In genomic region chr17:50219939-50220465, GRCh38 we compare ENCODE assay signal across 15 cellular contexts. TPM values are rescaled to one million over a fixed set of nuclear protein-coding genes. Genes with fewer than 3 reads are reported as not detected.
DNase-seq lines count a peak whose midpoint lies in the region; ATAC-seq and TF ChIP-seq lines count a peak whose summit lies in the region.
"Had no signal": no experiment of that assay in that cellular context is flagged by ENCODE, and none has a peak within 500 bp of the region (broad histone marks: within the 10 kb centered on the region; RNA-seq: fewer than 3 reads in every experiment).

No MANE protein-coding gene starts in this region.

- H3K36me3 ChIP-seq in ACC112 (ENCODE audit: insufficient read depth, low read length): no peaks in the 10 kb centered on the region
- no peaks in the 10 kb centered on the region for H3K36me3 ChIP-seq in MG63
- H3K36me3 ChIP-seq in esophagus squamous epithelium: no peaks in the 10 kb centered on the region
- no peaks in the 10 kb centered on the region for H3K36me3 ChIP-seq in mesodermal cell (ENCODE audit: control insufficient read depth, insufficient read depth, low read length)

- H3K27ac ChIP-seq in ACC112 (ENCODE audit: low read depth, low read length) (peak overlapping the region; percentile 100), esophagus squamous epithelium (peak overlapping the region in 3 of 4 donors; percentile 56 to 80 (median 74)), mesodermal cell (ENCODE audit: low read depth, low read length, severe bottlenecking) (peak overlapping the region; percentile 48)

- H2AFZ ChIP-seq in ACC112 (ENCODE audit: low read length, unreplicated experiment): peak overlapping the region; percentile 43

- H3K27me3 ChIP-seq in ACC112 (ENCODE audit: insufficient read depth, low read length) (no peaks in the 10 kb centered on the region), MG63 (no peaks in the 10 kb centered on the region), esophagus squamous epithelium (peaks cover 0 to 5% (median 0%) of the 10 kb centered on the region in 4 donors)

- H3K79me2 ChIP-seq in ACC112 (ENCODE audit: control insufficient read depth, insufficient read depth, low read length, unreplicated experiment): peaks cover 2% of the 10 kb centered on the region

- H3K4me3 ChIP-seq in ACC112 (ENCODE audit: low read depth, low read length): peak overlapping the region; percentile 69
- peak overlapping the region; percentile 13 for H3K4me3 ChIP-seq in MG63
- no peak overlapping the region for H3K4me3 ChIP-seq in esophagus squamous epithelium
- H3K4me3 ChIP-seq in mesodermal cell (ENCODE audit: extremely low read depth, insufficient read depth, low read length, poor library complexity, severe bottlenecking): no peak overlapping the region

- TF ChIP-seq POLR2A in esophagus squamous epithelium (IDR thresholded peaks at IDR 0.05): no peak

- ATAC-seq in HG02678 (IDR thresholded peaks at IDR 0.05; ENCODE audit: unreplicated experiment) (no peak), HG03378 (IDR thresholded peaks at IDR 0.05; ENCODE audit: unreplicated experiment) (no peak), omental fat pad (ENCODE audit: low FRiP score) (no peak)
- ATAC-seq: activated naive CD4-positive, alpha-beta T cell treated with anti-CD3 and anti-CD28 coated beads, Interleukin-2, amount 50 U/mL, for 72 hours had no signal

- intact Hi-C loops in esophagus squamous epithelium (cut with DNase I): no loop called here

- 36 to 51% methylated on average over 4 of the region's 4 CpGs for WGBS in esophagus squamous epithelium, 2 donors
- 29 to 53% methylated on average over 3 to 4 of the region's 4 CpGs for WGBS in mesodermal cell (ENCODE audit: insufficient coverage in 2 of 2), 2 experiments

- peak; percentile 53 for DNase-seq in MG63
- no peak for DNase-seq in esophagus squamous epithelium (lab: John Stamatoyannopoulos, UW)
- no peak for DNase-seq in NCI-H524 (lab: John Stamatoyannopoulos, UW)
- no peak for DNase-seq in omental fat pad (ENCODE audit: low spot score)
- DNase-seq: activated B cell treated with CpG ODN at 0.5 μM for 24 hours, GOT3, hypothalamus, NCI-H524 treated with DMSO at 0.1 percent for 48 hours, posterior cingulate gyrus had no signal

- TF ChIP-seq CTCF in esophagus squamous epithelium (IDR thresholded peaks at IDR 0.05): no peak
- no peak for TF ChIP-seq CTCF in omental fat pad (IDR thresholded peaks at IDR 0.05)

- peaks cover 64% of the 10 kb centered on the region for H3K4me1 ChIP-seq in ACC112 (ENCODE audit: control insufficient read depth, insufficient read depth, low read length, unreplicated experiment)
- peaks cover 9 to 58% (median 42%) of the 10 kb centered on the region in 3 donors for H3K4me1 ChIP-seq in esophagus squamous epithelium
- H3K4me1 ChIP-seq in mesodermal cell (ENCODE audit: control insufficient read depth, insufficient read depth, low read length, poor library complexity, severe bottlenecking): peaks cover 30% of the 10 kb centered on the region

- H3K9me3 ChIP-seq in MG63: no peaks in the 10 kb centered on the region; the same call in 1 of the 2 replicates
- H3K9me3 ChIP-seq in esophagus squamous epithelium: no peaks in the 10 kb centered on the region
- no peaks in the 10 kb centered on the region for H3K9me3 ChIP-seq in mesodermal cell (ENCODE audit: control insufficient read depth, low read length)

RNA-seq across cellular contexts. Expression of gene COL1A1, which starts 18.6 kb away (rescaled TPM):
- total RNA-seq in MG63 (2014; rRNA removed; shearing (Covaris generic); ENCODE audit: low replicate concordance): 261 and 431 TPM in 2 replicates
- total RNA-seq in esophagus squamous epithelium (10 to 100 TPM; 12.4 to 20.8 (median 19.7) TPM), omental fat pad (10 to 100 TPM; 21.2 to 57.9 (median 43.6) TPM)
- 852 TPM for polyA plus RNA-seq in mesodermal cell (2013, experiment 1 of 2)
- polyA plus RNA-seq in mesodermal cell (2013, experiment 2 of 2): 735 TPM

RNA-seq across cellular contexts. Expression of gene SGCA, which starts 54.2 kb away (rescaled TPM):
- total RNA-seq in MG63 (2014; rRNA removed; shearing (Covaris generic); ENCODE audit: low replicate concordance): 1.1 TPM in 1 of 2 replicates, not detected in the other
- total RNA-seq in esophagus squamous epithelium (10 to 100 TPM in 1 of 4 donors, 1 to 10 TPM in 3; 1.9 to 15.1 (median 6.9) TPM), omental fat pad (1 to 10 TPM in 3 of 4 donors, not detected in 1; 1.1 to 4.9 (median 2.6) TPM)
- polyA plus RNA-seq in mesodermal cell (2013, experiment 1 of 2): 2.4 TPM
- polyA plus RNA-seq in mesodermal cell (2013, experiment 2 of 2): 1.3 TPM
- total RNA-seq: HT1080 had no signal

RNA-seq across cellular contexts. Expression of gene TMEM92, which starts 54.3 kb away (rescaled TPM):
- total RNA-seq in MG63 (2014; rRNA removed; shearing (Covaris generic); ENCODE audit: low replicate concordance): not detected in 2 replicates
- total RNA-seq in esophagus squamous epithelium (under 1 TPM in 2 of 4 donors, not detected in 2; 0.12 to 0.76 TPM), omental fat pad (under 1 TPM in 1 of 4 donors, not detected in 3; 0.93 TPM)
- 10.9 TPM for polyA plus RNA-seq in mesodermal cell (2013, experiment 1 of 2)
- 6.7 TPM for polyA plus RNA-seq in mesodermal cell (2013, experiment 2 of 2)
- total RNA-seq: activated B cell treated with CpG ODN at 0.5 μM for 24 hours had no signal

Comparison
In these comparisons a context has a peak if more than half of its experiments do, and no peak if none do; other contexts are left out.
1. H3K27ac ChIP-seq: peak in every context shown above with its lines; median percentile 100 in ACC112; 74 in esophagus squamous epithelium; 48 in mesodermal cell.
2. H3K4me3 ChIP-seq: peak in ACC112 (single experiment) and MG63 (single experiment); none in esophagus squamous epithelium (0 of 4) and mesodermal cell (single experiment).